In the genomic region with DNA sequence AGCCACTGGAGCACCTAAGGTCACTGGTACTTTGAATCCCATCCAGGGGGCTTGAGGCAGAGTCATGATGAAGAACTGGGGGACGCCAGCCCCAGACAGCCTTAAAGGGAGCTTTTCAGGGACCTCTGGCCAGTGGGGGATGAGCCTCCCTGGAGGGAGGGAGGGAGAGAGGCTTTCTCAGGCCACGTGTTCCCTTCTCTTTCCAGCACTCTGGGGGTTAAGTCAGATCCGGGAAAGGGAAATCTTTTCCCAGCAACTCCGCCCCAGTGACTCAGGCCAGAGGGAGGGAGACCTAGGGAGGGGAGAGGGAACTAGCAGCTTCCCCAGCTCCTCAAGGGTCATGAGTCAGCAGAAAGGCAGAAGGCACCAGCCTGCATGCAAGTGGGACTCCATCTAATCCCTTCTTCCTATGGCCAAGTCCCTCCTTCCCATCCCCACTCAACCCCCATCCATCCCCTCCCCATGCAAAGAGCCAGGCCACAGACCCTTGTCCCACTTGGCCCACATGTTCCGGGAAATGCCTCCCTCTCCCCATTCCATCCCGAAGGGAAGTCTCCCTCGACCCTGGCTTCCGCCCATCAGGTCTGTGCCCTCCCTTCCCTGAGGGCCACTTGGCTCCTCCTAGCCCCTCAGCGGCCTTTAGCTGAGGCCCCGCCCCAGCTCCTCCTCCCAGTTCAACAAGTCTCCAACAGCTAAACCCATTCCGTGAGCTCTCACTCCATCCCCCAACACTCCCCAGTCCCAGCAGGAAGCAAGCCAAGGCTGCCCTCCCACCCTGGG, we compare ENCODE assay signal across 8 cellular contexts. TPM values are rescaled to one million over a fixed set of nuclear protein-coding genes. Genes with fewer than 3 reads are reported as not detected.
DNase-seq lines count a peak whose midpoint lies in the region; ATAC-seq and TF ChIP-seq lines count a peak whose summit lies in the region.

No MANE protein-coding gene starts in this region.

- H3K36me3 ChIP-seq in body of pancreas (replicated peaks in 1 of 2; ENCODE audit: insufficient read depth in 1 of 2, low read depth in 2 of 2) (peaks cover 0 to 16% of the 10 kb centered on the region in 2 donors), hepatocyte (replicated peaks; ENCODE audit: insufficient read depth, low read depth) (no peaks in the 10 kb centered on the region), psoas muscle (ENCODE audit: insufficient read depth in 1 of 2, low read depth in 1 of 2) (peaks cover 7 to 44% of the 10 kb centered on the region in 2 donors)

- H3K27me3 ChIP-seq in body of pancreas (no peaks in the 10 kb centered on the region), hepatocyte (no peaks in the 10 kb centered on the region), psoas muscle (ENCODE audit: insufficient read depth in 3 of 3, low read length in 2 of 3) (no peaks in the 10 kb centered on the region)

- H3K9me3 ChIP-seq in body of pancreas = no peaks in the 10 kb centered on the region
- no peaks in the 10 kb centered on the region for H3K9me3 ChIP-seq in hepatocyte (ENCODE audit: low read depth)
- H3K9me3 ChIP-seq in psoas muscle = no peaks in the 10 kb centered on the region

- peaks cover 72% of the 10 kb centered on the region for H3K4me1 ChIP-seq in body of pancreas
- peaks cover 48% of the 10 kb centered on the region for H3K4me1 ChIP-seq in hepatocyte (ENCODE audit: insufficient read depth)
- peaks cover 56% of the 10 kb centered on the region for H3K4me1 ChIP-seq in psoas muscle

- peak; percentile 81 for ATAC-seq in SK-N-SH treated with all-trans-retinoic acid at 6 μM for 48 hours
- peak; percentile 81 for ATAC-seq in body of pancreas
- ATAC-seq in psoas muscle = peak; percentile 82 to 88 (median 84)
- ATAC-seq in HG02970 (IDR thresholded peaks at IDR 0.05; ENCODE audit: low FRiP score, unreplicated experiment) = no peak

- WGBS in body of pancreas, 2 donors = 1 to 3% methylated on average over 10 to 11 of the region's 11 CpGs
- 2% methylated on average over 10 of the region's 11 CpGs for WGBS in hepatocyte (ENCODE audit: low lambda C conversion rate, missing lambda C conversion rate)
- WGBS in psoas muscle, 3 donors = 1 to 10% (median 1%) methylated on average over 10 to 11 of the region's 11 CpGs

- H3K9me2 ChIP-seq in hepatocyte (replicated peaks; ENCODE audit: insufficient read depth) = no peaks in the 10 kb centered on the region

- H4K20me1 ChIP-seq in hepatocyte (ENCODE audit: insufficient read depth, poor library complexity, severe bottlenecking) = peaks cover 20% of the 10 kb centered on the region

- H3K27ac ChIP-seq in body of pancreas (peak overlapping the region; percentile 89 to 99 (median 98)), hepatocyte (peak overlapping the region; percentile 99), psoas muscle (peak overlapping the region; percentile 88)

- DNase-seq in GM10266 (ENCODE audit: extremely low spot score) = peak; percentile 80
- peak; percentile 83 to 91 for DNase-seq in Kasumi-1 (lab: John Stamatoyannopoulos, UW)
- DNase-seq in body of pancreas = peak; percentile 88 to 95 (median 90)
- DNase-seq in hepatocyte (ENCODE audit: low spot score) = peak; percentile 97
- DNase-seq in psoas muscle = peak; percentile 96
- DNase-seq in NCI-H1930 (lab: John Stamatoyannopoulos, UW) = no peak

- peaks cover 80% of the 10 kb centered on the region for H3K79me2 ChIP-seq in hepatocyte

- TF ChIP-seq CTCF in GM10266 (IDR thresholded peaks at IDR 0.05; ENCODE audit: control insufficient read depth, insufficient read depth, low read depth, missing control alignments) (no peak), body of pancreas (IDR thresholded peaks at IDR 0.05) (peak in 1 of 7 experiments; percentile 5), hepatocyte (IDR thresholded peaks at IDR 0.05; ENCODE audit: poor library complexity) (no peak), psoas muscle (IDR thresholded peaks at IDR 0.05) (no peak)

- no peak overlapping the region for H3K4me3 ChIP-seq in body of pancreas
- no peak overlapping the region for H3K4me3 ChIP-seq in hepatocyte
- H3K4me3 ChIP-seq in psoas muscle = peak overlapping the region; percentile 99

- H2AFZ ChIP-seq in hepatocyte = no peak overlapping the region

- H3K4me2 ChIP-seq in hepatocyte = peak overlapping the region; percentile 82

- intact Hi-C loops in body of pancreas (cut with DNase I) = no loop called here
- intact Hi-C loops in psoas muscle (cut with DNase I) = loop anchor here (1.0 to 5.0 kb wide), 2 partner anchors 48 to 201 kb away; a partner anchor contains a TSS

- peak in 2 of 3 donors; percentile 54 to 65 for TF ChIP-seq POLR2A in body of pancreas (IDR thresholded peaks at IDR 0.05)

TF ChIP-seq in SK-N-SH treated with all-trans-retinoic acid at 6 μM for 48 hours, 23 proteins besides CTCF, POLR2A, EP300 and RAD21:
- TF ChIP-seq ZFP3 (CRISPR knock-in tag; IDR thresholded peaks at IDR 0.05) = peak; percentile 40; the same call in 1 of the 2 replicates
- TF ChIP-seq, protein P1, sequence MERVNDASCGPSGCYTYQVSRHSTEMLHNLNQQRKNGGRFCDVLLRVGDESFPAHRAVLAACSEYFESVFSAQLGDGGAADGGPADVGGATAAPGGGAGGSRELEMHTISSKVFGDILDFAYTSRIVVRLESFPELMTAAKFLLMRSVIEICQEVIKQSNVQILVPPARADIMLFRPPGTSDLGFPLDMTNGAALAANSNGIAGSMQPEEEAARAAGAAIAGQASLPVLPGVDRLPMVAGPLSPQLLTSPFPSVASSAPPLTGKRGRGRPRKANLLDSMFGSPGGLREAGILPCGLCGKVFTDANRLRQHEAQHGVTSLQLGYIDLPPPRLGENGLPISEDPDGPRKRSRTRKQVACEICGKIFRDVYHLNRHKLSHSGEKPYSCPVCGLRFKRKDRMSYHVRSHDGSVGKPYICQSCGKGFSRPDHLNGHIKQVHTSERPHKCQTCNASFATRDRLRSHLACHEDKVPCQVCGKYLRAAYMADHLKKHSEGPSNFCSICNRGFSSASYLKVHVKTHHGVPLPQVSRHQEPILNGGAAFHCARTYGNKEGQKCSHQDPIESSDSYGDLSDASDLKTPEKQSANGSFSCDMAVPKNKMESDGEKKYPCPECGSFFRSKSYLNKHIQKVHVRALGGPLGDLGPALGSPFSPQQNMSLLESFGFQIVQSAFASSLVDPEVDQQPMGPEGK (CRISPR knock-in tag; IDR thresholded peaks at IDR 0.05; ENCODE audit: borderline replicate concordance) = peak; percentile 79; the same call in 1 of the 2 replicates
- peak; percentile 59 for TF ChIP-seq ZC3H10 (CRISPR knock-in tag; IDR thresholded peaks at IDR 0.05)
- TF ChIP-seq CSDC2 (CRISPR knock-in tag; IDR thresholded peaks at IDR 0.05) = 0 out of 2 replicates have a peak, but pooled peaks have one; percentile 57
- TF ChIP-seq GLIS3 (CRISPR knock-in tag; IDR thresholded peaks at IDR 0.05) = no peak
- TF ChIP-seq RARB (CRISPR knock-in tag; IDR thresholded peaks at IDR 0.05) = 0 out of 2 replicates have a peak, but pooled peaks have one; percentile 5
- TF ChIP-seq, protein P2, sequence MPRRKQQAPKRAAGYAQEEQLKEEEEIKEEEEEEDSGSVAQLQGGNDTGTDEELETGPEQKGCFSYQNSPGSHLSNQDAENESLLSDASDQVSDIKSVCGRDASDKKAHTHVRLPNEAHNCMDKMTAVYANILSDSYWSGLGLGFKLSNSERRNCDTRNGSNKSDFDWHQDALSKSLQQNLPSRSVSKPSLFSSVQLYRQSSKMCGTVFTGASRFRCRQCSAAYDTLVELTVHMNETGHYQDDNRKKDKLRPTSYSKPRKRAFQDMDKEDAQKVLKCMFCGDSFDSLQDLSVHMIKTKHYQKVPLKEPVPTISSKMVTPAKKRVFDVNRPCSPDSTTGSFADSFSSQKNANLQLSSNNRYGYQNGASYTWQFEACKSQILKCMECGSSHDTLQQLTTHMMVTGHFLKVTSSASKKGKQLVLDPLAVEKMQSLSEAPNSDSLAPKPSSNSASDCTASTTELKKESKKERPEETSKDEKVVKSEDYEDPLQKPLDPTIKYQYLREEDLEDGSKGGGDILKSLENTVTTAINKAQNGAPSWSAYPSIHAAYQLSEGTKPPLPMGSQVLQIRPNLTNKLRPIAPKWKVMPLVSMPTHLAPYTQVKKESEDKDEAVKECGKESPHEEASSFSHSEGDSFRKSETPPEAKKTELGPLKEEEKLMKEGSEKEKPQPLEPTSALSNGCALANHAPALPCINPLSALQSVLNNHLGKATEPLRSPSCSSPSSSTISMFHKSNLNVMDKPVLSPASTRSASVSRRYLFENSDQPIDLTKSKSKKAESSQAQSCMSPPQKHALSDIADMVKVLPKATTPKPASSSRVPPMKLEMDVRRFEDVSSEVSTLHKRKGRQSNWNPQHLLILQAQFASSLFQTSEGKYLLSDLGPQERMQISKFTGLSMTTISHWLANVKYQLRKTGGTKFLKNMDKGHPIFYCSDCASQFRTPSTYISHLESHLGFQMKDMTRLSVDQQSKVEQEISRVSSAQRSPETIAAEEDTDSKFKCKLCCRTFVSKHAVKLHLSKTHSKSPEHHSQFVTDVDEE (CRISPR knock-in tag; IDR thresholded peaks at IDR 0.05) = no peak

RNA-seq across cellular contexts. Expression of a gene that starts 5.6 kb away (rescaled TPM):
- total RNA-seq in body of pancreas (10 to 100 TPM; 54.5 to 92.0 TPM), hepatocyte (110 and 147 TPM in 2 replicates), psoas muscle (100 to 1,000 TPM in 3 of 4 donors, 10 to 100 TPM in 1; 38.8 to 224 (median 127) TPM)
- polyA plus RNA-seq in hepatocyte (168 and 188 TPM in 2 replicates), psoas muscle (100 to 1,000 TPM in 1 of 3 donors, 10 to 100 TPM in 2; 53.7 to 117 (median 65.4) TPM)

RNA-seq across cellular contexts. Expression of a gene that starts 25.8 kb away (rescaled TPM):
- 10 to 100 TPM in 1 of 2 donors, 1 to 10 TPM in 1; 7.0 to 16.2 TPM for total RNA-seq in body of pancreas
- 36.3 and 85.7 TPM in 2 replicates for total RNA-seq in hepatocyte
- 43.6 and 52.2 TPM in 2 replicates for polyA plus RNA-seq in hepatocyte
- total RNA-seq in psoas muscle = not detected
- under 1 TPM in 2 of 3 donors, not detected in 1; 0.20 to 0.39 TPM for polyA plus RNA-seq in psoas muscle

RNA-seq across cellular contexts. Expression of a gene that starts 39.1 kb away (rescaled TPM):
- total RNA-seq in body of pancreas (100 to 1,000 TPM in 1 of 2 donors, 10 to 100 TPM in 1; 62.5 to 112 TPM), hepatocyte (21.7 and 28.6 TPM in 2 replicates), psoas muscle (under 1 TPM; 0.30 to 0.57 (median 0.48) TPM)
- polyA plus RNA-seq in hepatocyte (28.4 and 30.0 TPM in 2 replicates), psoas muscle (under 1 TPM; 0.03 to 0.39 (median 0.31) TPM)

RNA-seq across cellular contexts. Expression of a gene that starts 47.7 kb away (rescaled TPM):
- total RNA-seq in body of pancreas = 100 to 1,000 TPM; 111 to 173 TPM
- total RNA-seq in hepatocyte = 35.4 and 42.4 TPM in 2 replicates
- polyA plus RNA-seq in hepatocyte = 75.2 and 79.8 TPM in 2 replicates
- 10 to 100 TPM; 23.7 to 38.6 (median 34.1) TPM for total RNA-seq in psoas muscle
- 10 to 100 TPM; 15.3 to 38.8 (median 34.5) TPM for polyA plus RNA-seq in psoas muscle

Comparison
In these comparisons a context has a peak if more than half of its experiments do, and no peak if none do; other contexts are left out.
1. DNase-seq: peak in GM10266 (single experiment), Kasumi-1 (2 of 2), body of pancreas (4 of 4), hepatocyte (single experiment) and psoas muscle (2 of 2); none in NCI-H1930 (0 of 2).
2. RNA of a gene that starts 25.8 kb away (total RNA-seq): 36.3 to 85.7 TPM in hepatocyte and 7.0 to 16.2 TPM in body of pancreas; not detected in psoas muscle; every median in the first group is over 4 times any median in the second.
3. RNA of a gene that starts 39.1 kb away (total RNA-seq): 62.5 to 112 TPM in body of pancreas and 21.7 to 28.6 TPM in hepatocyte; 0.30 to 0.57 TPM in psoas muscle; every median in the first group is over 10 times any median in the second.
4. Peak in every context shown above with its lines, with median percentiles within 50 percentile points of each other: H3K27ac ChIP-seq.